Comparison of ENCODE assay signal across 23 cellular contexts in the genomic region with DNA sequence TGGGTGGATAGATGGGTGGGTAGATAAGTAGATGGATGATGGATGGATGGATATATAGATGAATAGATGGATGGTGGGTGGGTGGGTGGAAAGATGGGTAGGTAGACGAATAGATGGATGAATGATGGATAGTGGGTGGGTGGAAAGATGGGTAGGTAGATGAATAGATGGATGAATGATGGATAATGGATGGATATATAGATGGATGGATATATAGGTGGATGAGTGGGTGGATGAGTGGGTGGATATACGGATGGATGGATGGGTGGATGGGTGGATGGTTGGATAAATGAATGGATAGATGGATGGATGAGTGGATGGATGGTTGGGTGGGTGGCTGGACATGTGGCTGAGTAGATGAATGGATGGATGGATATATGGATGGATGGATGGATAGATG. TPM values are rescaled to one million over a fixed set of nuclear protein-coding genes. Genes with fewer than 3 reads are reported as not detected.
DNase-seq lines count a peak whose midpoint lies in the region; ATAC-seq, FAIRE-seq and TF ChIP-seq lines count a peak whose summit lies in the region.
"Had no signal": no experiment of that assay in that cellular context is flagged by ENCODE, and none has a peak within 500 bp of the region (broad histone marks: within the 10 kb centered on the region; RNA-seq: fewer than 3 reads in every experiment).

No MANE protein-coding gene starts in this region.

- H3K9me3 ChIP-seq in K562 (replicated peaks; ENCODE audit: control insufficient read depth, insufficient read depth, low read depth, low read length) (no peaks in the 10 kb centered on the region), gastrocnemius medialis (no peaks in the 10 kb centered on the region)
- H3K9me3 ChIP-seq: A549 had no signal

- H2AFZ ChIP-seq in K562 (ENCODE audit: low read depth, low read length): no peak overlapping the region
- H2AFZ ChIP-seq: GM23248 had no signal

- H3K4me2 ChIP-seq in K562 (ENCODE audit: insufficient read depth, low read length): no peak overlapping the region
- H3K4me2 ChIP-seq: A549 had no signal

- in situ Hi-C loops in K562 (cut with MboI) (no loop called here), gastrocnemius medialis (cut with MboI; ENCODE audit: low sequenced_read_pairs in 4 of 4) (loop anchor here (10.0 to 25.0 kb wide), 6 partner anchors 81 to 636 kb away; a partner anchor contains a TSS)

- H3K36me3 Mint-ChIP-seq in stimulated activated naive CD8-positive, alpha-beta T cell treated with anti-CD3 and anti-CD28 coated beads, Interleukin-15, Interleukin-2, amounts not matched to agents 100 ng/mL and 50 ng/mL, for 24 hours (ENCODE audit: low read depth): no peaks in the 10 kb centered on the region
- H3K36me3 Mint-ChIP-seq in type B pancreatic cell: no peaks in the 10 kb centered on the region
- H3K36me3 Mint-ChIP-seq: CD4-positive, alpha-beta memory T cell had no signal

- WGBS in K562 (ENCODE audit: insufficient coverage, low coverage, missing lambda C conversion rate): 0% methylated on average over 2 of the region's 2 CpGs

- H4K20me1 ChIP-seq in K562 (replicated peaks; ENCODE audit: control insufficient read depth, insufficient read depth, low read length): 0 out of 2 replicates have a peak, but pooled peaks cover 4% of the 10 kb centered on the region

- no peak overlapping the region for H3K27ac ChIP-seq in K562 (ENCODE audit: extremely low read depth, low read depth, low read length)
- no peak overlapping the region for H3K27ac ChIP-seq in gastrocnemius medialis
- H3K27ac ChIP-seq: A549 had no signal

- no peak for DNase-seq in stimulated activated naive CD8-positive, alpha-beta T cell treated with anti-CD3 and anti-CD28 coated beads, Interleukin-15, amount 100 ng/mL, for 72 hours
- no peak for DNase-seq in K562 (ENCODE audit: extremely low read depth in 1 of 4, low spot score in 3 of 4)
- peak; percentile 20 for DNase-seq in type B pancreatic cell (ENCODE audit: extremely low spot score, unreplicated experiment)
- no peak for DNase-seq in gastrocnemius medialis
- DNase-seq: 8988T; ACHN; AML-193; C1 segment of cervical spinal cord; Calu3; CD4-positive, alpha-beta memory T cell; COR-L47; DMS53; DMS79 treated with DMSO at 0.1 percent for 48 hours; GF-D8; H7; HCEC 1CT had no signal

- no peak for TF ChIP-seq EP300 in K562 (IDR thresholded peaks at IDR 0.05; ENCODE audit: low read length)

- no peak for TF ChIP-seq RAD21 in K562 (CRISPR knock-in tag; conservative IDR thresholded peaks at IDR 0.05 in 1 of 2, IDR thresholded peaks at IDR 0.05 in 1 of 2)

- 0 out of 5 replicates have a peak, but pooled peaks cover 0 to 9% of the 10 kb centered on the region in 2 experiments for H3K27me3 ChIP-seq in K562 (ENCODE audit: control insufficient read depth in 2 of 2, insufficient read depth in 2 of 2, low read length in 2 of 2)
- no peaks in the 10 kb centered on the region for H3K27me3 ChIP-seq in gastrocnemius medialis

- no peak overlapping the region for H3K4me3 ChIP-seq in K562
- H3K4me3 ChIP-seq in gastrocnemius medialis: no peak overlapping the region
- H3K4me3 ChIP-seq: A549, GM23248 had no signal

- no peak for FAIRE-seq in K562 (lab: Jason Lieb, UNC)
- FAIRE-seq: A549, GM12891, GM18507, H1 had no signal

- peaks cover 26% of the 10 kb centered on the region for H3K27me3 Mint-ChIP-seq in stimulated activated naive CD8-positive, alpha-beta T cell treated with anti-CD3 and anti-CD28 coated beads, Interleukin-15, Interleukin-2, amounts not matched to agents 100 ng/mL and 50 ng/mL, for 24 hours
- peaks cover 47% of the 10 kb centered on the region for H3K27me3 Mint-ChIP-seq in stimulated activated naive CD8-positive, alpha-beta T cell treated with anti-CD3 and anti-CD28 coated beads, Interleukin-15, amount 100 ng/mL, for 72 hours
- H3K27me3 Mint-ChIP-seq in type B pancreatic cell: peaks cover 30% of the 10 kb centered on the region

- H3K9ac ChIP-seq in K562 (ENCODE audit: insufficient read depth in 1 of 2, low read depth in 2 of 2, low read length in 2 of 2): no peak overlapping the region
- H3K9ac ChIP-seq: GM23248 had no signal

- H3K36me3 ChIP-seq in K562 (ENCODE audit: control insufficient read depth, insufficient read depth, low read length): no peaks in the 10 kb centered on the region
- H3K36me3 ChIP-seq in gastrocnemius medialis: no peaks in the 10 kb centered on the region

- H3K4me1 ChIP-seq in K562 (replicated peaks in 1 of 2; ENCODE audit: control insufficient read depth in 2 of 2, insufficient read depth in 2 of 2, low read length in 2 of 2) (peaks cover 13 to 22% of the 10 kb centered on the region in 2 experiments; a peak in 4 of 5 replicates), gastrocnemius medialis (no peaks in the 10 kb centered on the region)

- H3K4me1 Mint-ChIP-seq in stimulated activated naive CD8-positive, alpha-beta T cell treated with anti-CD3 and anti-CD28 coated beads, Interleukin-15, Interleukin-2, amounts not matched to agents 100 ng/mL and 50 ng/mL, for 24 hours (ENCODE audit: low read depth): no peaks in the 10 kb centered on the region
- H3K4me1 Mint-ChIP-seq in stimulated activated naive CD8-positive, alpha-beta T cell treated with anti-CD3 and anti-CD28 coated beads, Interleukin-15, amount 100 ng/mL, for 72 hours: peaks cover 6% of the 10 kb centered on the region
- H3K4me1 Mint-ChIP-seq in type B pancreatic cell (ENCODE audit: unreplicated experiment): peaks cover 13% of the 10 kb centered on the region

- H3K27ac Mint-ChIP-seq in stimulated activated naive CD8-positive, alpha-beta T cell treated with anti-CD3 and anti-CD28 coated beads, Interleukin-15, Interleukin-2, amounts not matched to agents 100 ng/mL and 50 ng/mL, for 24 hours: peak overlapping the region; percentile 48
- no peak overlapping the region for H3K27ac Mint-ChIP-seq in stimulated activated naive CD8-positive, alpha-beta T cell treated with anti-CD3 and anti-CD28 coated beads, Interleukin-15, amount 100 ng/mL, for 72 hours
- no peak overlapping the region for H3K27ac Mint-ChIP-seq in type B pancreatic cell
- H3K27ac Mint-ChIP-seq: CD4-positive, alpha-beta memory T cell had no signal

- BruUV-seq in K562 (replicated peaks; lab: Mats Ljungman, UMichigan): no TSS peak

- no peak overlapping the region for H3K4me3 Mint-ChIP-seq in stimulated activated naive CD8-positive, alpha-beta T cell treated with anti-CD3 and anti-CD28 coated beads, Interleukin-15, Interleukin-2, amounts not matched to agents 100 ng/mL and 50 ng/mL, for 24 hours
- H3K4me3 Mint-ChIP-seq in stimulated activated naive CD8-positive, alpha-beta T cell treated with anti-CD3 and anti-CD28 coated beads, Interleukin-15, amount 100 ng/mL, for 72 hours: no peak overlapping the region
- no peak overlapping the region for H3K4me3 Mint-ChIP-seq in type B pancreatic cell
- H3K4me3 Mint-ChIP-seq: CD4-positive, alpha-beta memory T cell had no signal

- CTCF ChIA-PET in K562 (lab: Yijun Ruan, JAX; ENCODE audit: low intra/inter-chr PET ratio): interaction anchor here (0.6 to 3.6 kb wide), 4 partner anchors 92 to 123 kb away, joined by 3 to 51 read pairs (median 5); no protein-coding TSS in a partner anchor

- H3K9me3 Mint-ChIP-seq in stimulated activated naive CD8-positive, alpha-beta T cell treated with anti-CD3 and anti-CD28 coated beads, Interleukin-15, Interleukin-2, amounts not matched to agents 100 ng/mL and 50 ng/mL, for 24 hours: no peaks in the 10 kb centered on the region
- no peaks in the 10 kb centered on the region for H3K9me3 Mint-ChIP-seq in stimulated activated naive CD8-positive, alpha-beta T cell treated with anti-CD3 and anti-CD28 coated beads, Interleukin-15, amount 100 ng/mL, for 72 hours
- no peaks in the 10 kb centered on the region for H3K9me3 Mint-ChIP-seq in type B pancreatic cell
- H3K9me3 Mint-ChIP-seq: CD4-positive, alpha-beta memory T cell had no signal

- POLR2A ChIA-PET in K562 (lab: Yijun Ruan, JAX): interaction anchor here (1.1 kb wide), 1 partner anchor 12 kb away, joined by 5 read pairs; no protein-coding TSS in a partner anchor

- ATAC-seq in stimulated activated naive CD8-positive, alpha-beta T cell treated with anti-CD3 and anti-CD28 coated beads, Interleukin-15, amount 100 ng/mL, for 72 hours: no peak
- no peak for ATAC-seq in K562
- no peak for ATAC-seq in gastrocnemius medialis
- ATAC-seq in GM19467 (IDR thresholded peaks at IDR 0.05; ENCODE audit: unreplicated experiment): no peak

- no peak for TF ChIP-seq CTCF in K562 (IDR thresholded peaks at IDR 0.05 in 2 of 3, conservative IDR thresholded peaks at IDR 0.05 in 1 of 3; ENCODE audit: insufficient read depth in 2 of 3, low read depth in 1 of 3, low read length in 3 of 3)
- TF ChIP-seq CTCF in type B pancreatic cell (conservative IDR thresholded peaks at IDR 0.05): no peak
- TF ChIP-seq CTCF in gastrocnemius medialis (IDR thresholded peaks at IDR 0.05 in 4 of 5, conservative IDR thresholded peaks at IDR 0.05 in 1 of 5): no peak

- no peaks in the 10 kb centered on the region for H3K9me1 ChIP-seq in K562 (ENCODE audit: control insufficient read depth, insufficient read depth, low read length)

- intact Hi-C loops in K562 (cut with micrococcal nuclease) (no loop called here), gastrocnemius medialis (cut with DNase I; ENCODE audit: low total_unique reads) (loop anchor here (10.0 kb wide), 1 partner anchor 271 kb away; a partner anchor contains a TSS)

- H3K79me2 ChIP-seq in K562 (ENCODE audit: control insufficient read depth, insufficient read depth, low read length): no peaks in the 10 kb centered on the region

- TF ChIP-seq POLR2A in K562 (conservative IDR thresholded peaks at IDR 0.05): no peak
- no peak for TF ChIP-seq POLR2A in gastrocnemius medialis (IDR thresholded peaks at IDR 0.05)

RNA-seq across cellular contexts. Expression of a gene that starts 53.1 kb away (rescaled TPM):
- total RNA-seq in K562 (2011; cell fraction: chromatin; rRNA removed; ENCODE audit: low replicate concordance): 0.09 TPM in 1 of 2 replicates, not detected in the other
- total RNA-seq in K562 (2011; cell fraction: nucleolus; rRNA removed): 0.17 and 0.39 TPM in 2 replicates
- total RNA-seq in K562 (2011; cell fraction: nucleoplasm; rRNA removed): 0.07 and 0.38 TPM in 2 replicates
- total RNA-seq in K562 (2014; rRNA removed): 0.18 and 0.29 TPM in 2 replicates
- total RNA-seq in K562 (2014; rRNA removed; fragmentation: Illumina TruSeq; extraction: Trizol): 0.06 and 0.15 TPM in 2 replicates
- total RNA-seq in K562 (2015; rRNA removed; fragmentation: Illumina TruSeq; extraction: Trizol): 0.07 and 0.08 TPM in 2 replicates
- 0.20 and 0.40 TPM in 2 replicates for total RNA-seq in K562 (2021)
- not detected in 2 replicates for polyA plus RNA-seq in K562 (2011; rRNA removed)
- 0.12 TPM in 1 of 2 replicates, not detected in the other for polyA plus RNA-seq in K562 (2011; cell fraction: cytosol; rRNA removed)
- polyA plus RNA-seq in K562 (2011; cell fraction: nucleus; rRNA removed): 0.10 TPM in 1 of 2 replicates, not detected in the other
- not detected in 2 replicates for polyA plus RNA-seq in K562 (2012)
- polyA plus RNA-seq in K562 (2014; fragmentation: Illumina TruSeq; extraction: Trizol): not detected in 2 replicates
- not detected for polyA plus RNA-seq in K562 (2014; fragmentation: Nextera tagmentation; extraction: Ambion mirVana)
- not detected in 2 replicates for polyA plus RNA-seq in K562 (2014; rRNA removed)
- 0.06 and 0.11 TPM in 2 replicates for polyA minus RNA-seq in K562 (2011; rRNA and poly(A)+ RNA removed)
- not detected in 2 replicates for polyA minus RNA-seq in K562 (2011; cell fraction: cytosol; rRNA and poly(A)+ RNA removed)
- polyA minus RNA-seq in K562 (2011; cell fraction: nucleus; rRNA and poly(A)+ RNA removed): under 0.01 and 0.11 TPM in 2 replicates
- 2.0 and 19.0 TPM in 2 replicates for total RNA-seq in type B pancreatic cell (ENCODE audit: low replicate concordance)
- under 1 TPM in 3 of 4 donors, not detected in 1; 0.22 to 0.70 (median 0.36) TPM for total RNA-seq in gastrocnemius medialis
- total RNA-seq: Calu3; CD4-positive, alpha-beta memory T cell had no signal
- polyA plus RNA-seq: CD4-positive, alpha-beta memory T cell had no signal
